In the genomic region with DNA sequence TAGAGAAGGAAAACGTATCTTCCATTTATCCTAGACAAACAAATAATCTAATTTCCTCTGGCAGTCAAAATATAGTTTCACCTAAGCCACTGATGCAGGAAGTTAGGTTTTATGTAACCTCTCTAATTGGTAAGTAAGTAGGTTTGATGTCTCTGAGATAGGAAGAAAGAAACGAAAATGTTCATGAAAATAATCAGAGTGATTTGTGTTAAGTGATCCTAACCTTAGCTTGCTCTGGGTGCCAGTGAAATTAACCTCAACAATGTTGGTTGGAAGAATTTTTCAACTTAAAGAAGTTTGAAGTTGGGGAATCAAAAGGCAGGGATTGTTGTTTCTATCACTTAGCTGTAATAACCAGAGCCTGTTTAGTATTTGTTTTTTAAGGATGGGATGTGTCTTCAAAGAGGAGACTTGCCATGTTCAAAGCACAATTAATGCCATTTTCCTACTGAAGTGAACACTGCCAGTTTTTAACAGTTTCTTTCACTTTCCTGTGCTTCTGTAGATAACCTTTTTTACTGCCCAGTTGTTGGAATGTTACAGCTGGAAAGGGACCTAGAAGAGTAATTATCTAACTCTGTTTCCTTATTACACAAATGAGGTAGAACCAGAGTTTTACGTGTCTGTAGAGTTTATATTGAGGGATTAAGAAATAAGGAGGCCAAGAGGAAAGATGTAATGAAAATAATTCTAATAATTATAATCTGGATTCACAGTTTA, we compare ENCODE assay signal across 11 cellular contexts. TPM values are rescaled to one million over a fixed set of nuclear protein-coding genes. Genes with fewer than 3 reads are reported as not detected.
DNase-seq lines count a peak whose midpoint lies in the region; ATAC-seq, FAIRE-seq and TF ChIP-seq lines count a peak whose summit lies in the region.
"Had no signal": no experiment of that assay in that cellular context is flagged by ENCODE, and none has a peak within 500 bp of the region (broad histone marks: within the 10 kb centered on the region; RNA-seq: fewer than 3 reads in every experiment).

No MANE protein-coding gene starts in this region.

- CTCF ChIA-PET in WTC11 (lab: Charles Lee), result interaction anchor here (0.7 to 2.6 kb wide), 9 partner anchors 8 to 399 kb away, joined by 3 to 11 read pairs (median 4); a partner anchor contains a TSS

- H3K27me3 Mint-ChIP-seq in WTC11 (ENCODE audit: low read depth), result no peaks in the 10 kb centered on the region

- peaks cover 6 to 15% of the 10 kb centered on the region in 2 donors for H3K4me1 ChIP-seq in small intestine (ENCODE audit: control insufficient read depth in 2 of 2, insufficient read depth in 1 of 2, low read depth in 1 of 2, low read length in 1 of 2)

- no peaks in the 10 kb centered on the region for H3K9me3 Mint-ChIP-seq in WTC11

- H3K27ac Mint-ChIP-seq in WTC11, result peak overlapping the region; percentile 76

- peaks cover 9% of the 10 kb centered on the region for H3K36me3 Mint-ChIP-seq in WTC11

- H3K27ac ChIP-seq in HL-60 (replicated peaks), result peak overlapping the region; percentile 81
- H3K27ac ChIP-seq in small intestine (ENCODE audit: low read depth in 1 of 2, low read length in 1 of 2), result peak overlapping the region in 1 of 2 donors; percentile 79

- no peak for FAIRE-seq in small intestine (lab: Jason Lieb, UNC)
- FAIRE-seq: colon, islet of Langerhans had no signal

- TF ChIP-seq CTCF in HL-60 (IDR thresholded peaks at IDR 0.05; ENCODE audit: insufficient read depth, low read length) (no peak), WTC11 (IDR thresholded peaks at IDR 0.05) (no peak), fibroblast of villous mesenchyme (IDR thresholded peaks at IDR 0.05; ENCODE audit: insufficient read depth, low read depth, low read length) (no peak)

- peaks cover 26% of the 10 kb centered on the region for H3K4me1 Mint-ChIP-seq in WTC11

- POLR2A ChIA-PET in WTC11 (lab: Charles Lee), result no interaction called here

- H3K4me3 ChIP-seq in HL-60 (replicated peaks; ENCODE audit: insufficient read depth, low read length) (no peak overlapping the region), fibroblast of villous mesenchyme (ENCODE audit: low read depth, low read length) (no peak overlapping the region), small intestine (ENCODE audit: low read depth in 1 of 2, low read length in 2 of 2) (no peak overlapping the region)

- H3K27me3 ChIP-seq in HL-60 (ENCODE audit: insufficient read depth, poor library complexity, severe bottlenecking), result no peaks in the 10 kb centered on the region
- no peaks in the 10 kb centered on the region for H3K27me3 ChIP-seq in small intestine (ENCODE audit: control insufficient read depth in 2 of 2, insufficient read depth in 2 of 2, low read length in 2 of 2)

- 4 to 13% (median 6%) methylated on average over 3 of the region's 3 CpGs for WGBS in small intestine, 3 donors

- peaks cover 0 to 2% of the 10 kb centered on the region in 2 donors for H3K36me3 ChIP-seq in small intestine (ENCODE audit: control insufficient read depth in 2 of 2, insufficient read depth in 2 of 2, low read length in 2 of 2)

- ATAC-seq in WTC11, result no peak
- no peak for ATAC-seq in GM21786 (IDR thresholded peaks at IDR 0.05; ENCODE audit: unreplicated experiment)

- no peaks in the 10 kb centered on the region for H3K9me3 ChIP-seq in small intestine (ENCODE audit: control insufficient read depth, low read depth)

- no peak for DNase-seq in HL-60 (ENCODE audit: low read depth in 1 of 2, low spot score in 1 of 2)
- no peak for DNase-seq in WTC11 (ENCODE audit: low spot score)
- peak; percentile 61 for DNase-seq in fibroblast of villous mesenchyme (ENCODE audit: low read depth)
- peak; percentile 15 for DNase-seq in small intestine
- DNase-seq in D341Med (ENCODE audit: low spot score), result no peak
- no peak for DNase-seq in activated effector memory CD4-positive, alpha-beta T cell treated with Interleukin-2 at 50 U/mL for 16 hours
- DNase-seq in NCI-H2029 (lab: John Stamatoyannopoulos, UW), result no peak
- DNase-seq: stimulated activated CD4-positive, alpha-beta T cell treated with anti-CD3 and anti-CD28 coated beads, Interleukin-2, amount 100 ng/mL, for 24 hours had no signal

- no peak overlapping the region for H3K4me3 Mint-ChIP-seq in WTC11

TF ChIP-seq in WTC11, 78 proteins besides CTCF, POLR2A, EP300 and RAD21:
- TF ChIP-seq JAZF1 (CRISPR knock-in tag; IDR thresholded peaks at IDR 0.05) (no peak), GRHL2 (CRISPR knock-in tag; IDR thresholded peaks at IDR 0.05; ENCODE audit: insufficient replicate concordance, severe bottlenecking) (no peak), IRF2 (CRISPR knock-in tag; IDR thresholded peaks at IDR 0.05; ENCODE audit: borderline replicate concordance, low read depth) (no peak), JUN (CRISPR knock-in tag; IDR thresholded peaks at IDR 0.05) (no peak), NFATC4 (CRISPR knock-in tag; IDR thresholded peaks at IDR 0.05) (no peak)
- TF ChIP-seq, protein P1, sequence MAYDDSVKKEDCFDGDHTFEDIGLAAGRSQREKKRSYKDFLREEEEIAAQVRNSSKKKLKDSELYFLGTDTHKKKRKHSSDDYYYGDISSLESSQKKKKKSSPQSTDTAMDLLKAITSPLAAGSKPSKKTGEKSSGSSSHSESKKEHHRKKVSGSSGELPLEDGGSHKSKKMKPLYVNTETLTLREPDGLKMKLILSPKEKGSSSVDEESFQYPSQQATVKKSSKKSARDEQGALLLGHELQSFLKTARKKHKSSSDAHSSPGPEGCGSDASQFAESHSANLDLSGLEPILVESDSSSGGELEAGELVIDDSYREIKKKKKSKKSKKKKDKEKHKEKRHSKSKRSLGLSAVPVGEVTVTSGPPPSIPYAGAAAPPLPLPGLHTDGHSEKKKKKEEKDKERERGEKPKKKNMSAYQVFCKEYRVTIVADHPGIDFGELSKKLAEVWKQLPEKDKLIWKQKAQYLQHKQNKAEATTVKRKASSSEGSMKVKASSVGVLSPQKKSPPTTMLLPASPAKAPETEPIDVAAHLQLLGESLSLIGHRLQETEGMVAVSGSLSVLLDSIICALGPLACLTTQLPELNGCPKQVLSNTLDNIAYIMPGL (CRISPR knock-in tag; IDR thresholded peaks at IDR 0.05), result no peak
- TF ChIP-seq, protein P2, sequence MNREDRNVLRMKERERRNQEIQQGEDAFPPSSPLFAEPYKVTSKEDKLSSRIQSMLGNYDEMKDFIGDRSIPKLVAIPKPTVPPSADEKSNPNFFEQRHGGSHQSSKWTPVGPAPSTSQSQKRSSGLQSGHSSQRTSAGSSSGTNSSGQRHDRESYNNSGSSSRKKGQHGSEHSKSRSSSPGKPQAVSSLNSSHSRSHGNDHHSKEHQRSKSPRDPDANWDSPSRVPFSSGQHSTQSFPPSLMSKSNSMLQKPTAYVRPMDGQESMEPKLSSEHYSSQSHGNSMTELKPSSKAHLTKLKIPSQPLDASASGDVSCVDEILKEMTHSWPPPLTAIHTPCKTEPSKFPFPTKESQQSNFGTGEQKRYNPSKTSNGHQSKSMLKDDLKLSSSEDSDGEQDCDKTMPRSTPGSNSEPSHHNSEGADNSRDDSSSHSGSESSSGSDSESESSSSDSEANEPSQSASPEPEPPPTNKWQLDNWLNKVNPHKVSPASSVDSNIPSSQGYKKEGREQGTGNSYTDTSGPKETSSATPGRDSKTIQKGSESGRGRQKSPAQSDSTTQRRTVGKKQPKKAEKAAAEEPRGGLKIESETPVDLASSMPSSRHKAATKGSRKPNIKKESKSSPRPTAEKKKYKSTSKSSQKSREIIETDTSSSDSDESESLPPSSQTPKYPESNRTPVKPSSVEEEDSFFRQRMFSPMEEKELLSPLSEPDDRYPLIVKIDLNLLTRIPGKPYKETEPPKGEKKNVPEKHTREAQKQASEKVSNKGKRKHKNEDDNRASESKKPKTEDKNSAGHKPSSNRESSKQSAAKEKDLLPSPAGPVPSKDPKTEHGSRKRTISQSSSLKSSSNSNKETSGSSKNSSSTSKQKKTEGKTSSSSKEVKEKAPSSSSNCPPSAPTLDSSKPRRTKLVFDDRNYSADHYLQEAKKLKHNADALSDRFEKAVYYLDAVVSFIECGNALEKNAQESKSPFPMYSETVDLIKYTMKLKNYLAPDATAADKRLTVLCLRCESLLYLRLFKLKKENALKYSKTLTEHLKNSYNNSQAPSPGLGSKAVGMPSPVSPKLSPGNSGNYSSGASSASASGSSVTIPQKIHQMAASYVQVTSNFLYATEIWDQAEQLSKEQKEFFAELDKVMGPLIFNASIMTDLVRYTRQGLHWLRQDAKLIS (CRISPR knock-in tag; IDR thresholded peaks at IDR 0.05; ENCODE audit: borderline replicate concordance), result no peak

RNA-seq across cellular contexts. Expression of a gene that starts 18.4 kb away (rescaled TPM):
- total RNA-seq in WTC11 (2021) (52.2 to 56.9 TPM (median 53.9 TPM) in 3 replicates), fibroblast of villous mesenchyme (17.4 and 32.4 TPM in 2 replicates)
- 10 to 100 TPM in 2 of 3 donors, 1 to 10 TPM in 1; 9.5 to 11.2 (median 10.3) TPM for polyA plus RNA-seq in small intestine

RNA-seq across cellular contexts. Expression of a gene that starts 31.7 kb away (rescaled TPM):
- total RNA-seq in WTC11 (2021), result 65.8 to 91.1 TPM (median 90.4 TPM) in 3 replicates
- total RNA-seq in fibroblast of villous mesenchyme, result 107 and 134 TPM in 2 replicates
- 10 to 100 TPM in 1 of 3 donors, 1 to 10 TPM in 2; 2.2 to 19.5 (median 5.4) TPM for polyA plus RNA-seq in small intestine

RNA-seq across cellular contexts. Expression of a gene that starts 42.4 kb away (rescaled TPM):
- total RNA-seq in WTC11 (2021) (9.4 to 11.1 TPM (median 9.5 TPM) in 3 replicates), fibroblast of villous mesenchyme (4.2 and 4.7 TPM in 2 replicates)
- polyA plus RNA-seq in small intestine, result 1 to 10 TPM in 2 of 3 donors, under 1 TPM in 1; 0.45 to 5.4 (median 1.1) TPM

RNA-seq across cellular contexts. Expression of a gene that starts 42.9 kb away (rescaled TPM):
- total RNA-seq in WTC11 (2021) (10.6 to 14.2 TPM (median 13.6 TPM) in 3 replicates), fibroblast of villous mesenchyme (12.9 and 19.4 TPM in 2 replicates)
- polyA plus RNA-seq in small intestine, result 10 to 100 TPM; 12.4 to 15.4 (median 14.5) TPM

Comparison
In these comparisons a context has a peak if more than half of its experiments do, and no peak if none do; other contexts are left out.
1. DNase-seq: peak in fibroblast of villous mesenchyme (single experiment) and small intestine (single experiment); none in HL-60 (0 of 2), WTC11 (single experiment), D341Med (single experiment), activated effector memory CD4-positive, alpha-beta T cell treated with Interleukin-2 at 50 U/mL for 16 hours (single experiment) and NCI-H2029 (single experiment).